Comparison of ENCODE assay signal across 20 cellular contexts in genomic region chr13:32285633-32285965, GRCh38. TPM values are rescaled to one million over a fixed set of nuclear protein-coding genes. Genes with fewer than 3 reads are reported as not detected.
DNase-seq lines count a peak whose midpoint lies in the region; ATAC-seq, FAIRE-seq and TF ChIP-seq lines count a peak whose summit lies in the region.
"Had no signal": no experiment of that assay in that cellular context is flagged by ENCODE, and none has a peak within 500 bp of the region (broad histone marks: within the 10 kb centered on the region; RNA-seq: fewer than 3 reads in every experiment).

No MANE protein-coding gene starts in this region.

- peak overlapping the region; percentile 60; the same call in 1 of the 2 replicates for H3K4me2 ChIP-seq in IMR-90 (ENCODE audit: low read depth, low read length)

- peak overlapping the region; percentile 39; the same call in 1 of the 2 replicates for H2BK20ac ChIP-seq in IMR-90 (ENCODE audit: low read depth, low read length)

- no peak overlapping the region for H4K5ac ChIP-seq in IMR-90 (ENCODE audit: low read depth, low read length)

- H3K4me3 Mint-ChIP-seq in mesothelial cell of epicardium, result no peak overlapping the region
- H3K4me3 Mint-ChIP-seq: dendritic cell treated with granulocyte-macrophage colony-stimulating factor and Interleukin-4, amounts not matched to agents 40 ng/mL and 50 ng/mL, for 4 days had no signal

- in situ Hi-C loops in IMR-90 (cut with MboI; ENCODE audit: low sequenced_read_pairs), result no loop called here

- dilution Hi-C loops in IMR-90 (cut with HindIII; ENCODE audit: low sequenced_read_pairs, unreplicated experiment), result no loop called here

- H3K56ac ChIP-seq in IMR-90 (ENCODE audit: extremely low read depth, insufficient read depth, low read length), result no peak overlapping the region

- H3K36me3 Mint-ChIP-seq in mesothelial cell of epicardium, result peaks cover 2% of the 10 kb centered on the region

- BruUV-seq in IMR-90 (replicated peaks; lab: Mats Ljungman, UMichigan), result no TSS peak

- H3K9me3 Mint-ChIP-seq in mesothelial cell of epicardium, result no peaks in the 10 kb centered on the region
- H3K9me3 Mint-ChIP-seq: dendritic cell treated with granulocyte-macrophage colony-stimulating factor and Interleukin-4, amounts not matched to agents 40 ng/mL and 50 ng/mL, for 4 days had no signal

- H3K4ac ChIP-seq in IMR-90 (ENCODE audit: low read depth, low read length), result no peak overlapping the region

- 0 out of 2 replicates have a peak overlapping the region, but pooled peaks have one; percentile 18 for H3K14ac ChIP-seq in IMR-90 (replicated peaks; ENCODE audit: low read depth, low read length)

- no peak overlapping the region for H3K9ac ChIP-seq in IMR-90 (ENCODE audit: low read depth, low read length)
- no peak overlapping the region for H3K9ac ChIP-seq in skeletal muscle tissue (ENCODE audit: low read depth in 1 of 3, low read length in 3 of 3)

- H4K8ac ChIP-seq in IMR-90 (ENCODE audit: low read depth in 2 of 2, low read length in 2 of 2), result 0 out of 4 replicates have a peak overlapping the region, but pooled peaks of 1 of the 2 experiments have one; percentile 6

- H2AFZ ChIP-seq in IMR-90 (replicated peaks; ENCODE audit: low read length, poor library complexity), result no peak overlapping the region

- peak overlapping the region; percentile 93 for H3K27ac Mint-ChIP-seq in mesothelial cell of epicardium
- H3K27ac Mint-ChIP-seq: dendritic cell treated with granulocyte-macrophage colony-stimulating factor and Interleukin-4, amounts not matched to agents 40 ng/mL and 50 ng/mL, for 4 days had no signal

- no peak overlapping the region for H4K91ac ChIP-seq in IMR-90 (ENCODE audit: insufficient read depth, low read depth, low read length)

- H3K36me3 ChIP-seq in IMR-90 (ENCODE audit: control insufficient read depth, insufficient read depth, low read length) (no peaks in the 10 kb centered on the region), breast epithelium (no peaks in the 10 kb centered on the region), skeletal muscle tissue (ENCODE audit: control insufficient read depth in 3 of 3, insufficient read depth in 3 of 3, low read length in 3 of 3) (peaks cover 2 to 21% (median 19%) of the 10 kb centered on the region in 3 donors)

- no CpG with 5 or more reads among the region's 4 CpGs for WGBS in IMR-90 (ENCODE audit: extremely low coverage in 2 of 2, insufficient read length in 1 of 2), 2 experiments

- H3K9me3 ChIP-seq in IMR-90 (ENCODE audit: control insufficient read depth, insufficient read depth, low read length) (no peaks in the 10 kb centered on the region), breast epithelium (no peaks in the 10 kb centered on the region), skeletal muscle tissue (ENCODE audit: control insufficient read depth in 3 of 3, low read length in 3 of 3) (no peaks in the 10 kb centered on the region)

- H3K4me1 Mint-ChIP-seq in mesothelial cell of epicardium, result peaks cover 32% of the 10 kb centered on the region

- FAIRE-seq in GM12892 (lab: Jason Lieb, UNC), result no peak
- FAIRE-seq: keratinocyte had no signal

- H2BK15ac ChIP-seq in IMR-90 (ENCODE audit: low read depth, low read length), result no peak overlapping the region

- intact Hi-C loops in IMR-90 (cut with micrococcal nuclease) (no loop called here), breast epithelium (cut with DNase I; ENCODE audit: low total_unique reads) (no loop called here)

- no peak overlapping the region for H3K27ac ChIP-seq in IMR-90 (ENCODE audit: insufficient read depth, low read length)
- peak overlapping the region; percentile 76 to 82 for H3K27ac ChIP-seq in breast epithelium
- peak overlapping the region; percentile 16 for H3K27ac ChIP-seq in skeletal muscle tissue (ENCODE audit: low read depth, low read length)
- H3K27ac ChIP-seq: RWPE1 had no signal

- H3K4me3 ChIP-seq in IMR-90 (ENCODE audit: insufficient read depth, low read depth, low read length) (no peak overlapping the region), breast epithelium (no peak overlapping the region), skeletal muscle tissue (ENCODE audit: low read length in 3 of 3) (no peak overlapping the region)

- no peaks in the 10 kb centered on the region for H3K79me1 ChIP-seq in IMR-90 (ENCODE audit: low read depth in 1 of 2, low read length in 2 of 2)

- H3K4me1 ChIP-seq in IMR-90 (ENCODE audit: control insufficient read depth, insufficient read depth, low read length) (peaks cover 3% of the 10 kb centered on the region; the same call in 1 of the 2 replicates), breast epithelium (peaks cover 0 to 12% of the 10 kb centered on the region in 2 donors), skeletal muscle tissue (ENCODE audit: control insufficient read depth in 3 of 3, insufficient read depth in 3 of 3, low read length in 3 of 3) (no peaks in the 10 kb centered on the region)

- H3K27me3 ChIP-seq in IMR-90 (ENCODE audit: control insufficient read depth, insufficient read depth, low read length), result no peaks in the 10 kb centered on the region
- no peaks in the 10 kb centered on the region for H3K27me3 ChIP-seq in breast epithelium
- no peaks in the 10 kb centered on the region for H3K27me3 ChIP-seq in skeletal muscle tissue (ENCODE audit: control insufficient read depth in 3 of 3, insufficient read depth in 3 of 3, low read length in 3 of 3)

- no peak overlapping the region for H2BK5ac ChIP-seq in IMR-90 (ENCODE audit: low read depth, low read length, poor library complexity, severe bottlenecking)

- TF ChIP-seq RAD21 in IMR-90 (IDR thresholded peaks at IDR 0.05; ENCODE audit: low read length), result no peak

- H3K27me3 Mint-ChIP-seq in mesothelial cell of epicardium (ENCODE audit: low read depth), result no peaks in the 10 kb centered on the region
- H3K27me3 Mint-ChIP-seq: dendritic cell treated with granulocyte-macrophage colony-stimulating factor and Interleukin-4, amounts not matched to agents 40 ng/mL and 50 ng/mL, for 4 days had no signal

- POLR2A ChIA-PET in IMR-90 (lab: Charles Lee; ENCODE audit: unreplicated experiment), result no interaction called here

- H3K9me1 ChIP-seq in IMR-90 (ENCODE audit: insufficient read depth, low read length), result no peaks in the 10 kb centered on the region

- TF ChIP-seq CTCF in IMR-90 (conservative IDR thresholded peaks at IDR 0.05; ENCODE audit: low read depth, low read length), result no peak
- TF ChIP-seq CTCF in breast epithelium (IDR thresholded peaks at IDR 0.05), result no peak
- TF ChIP-seq CTCF in mesothelial cell of epicardium (IDR thresholded peaks at IDR 0.05; ENCODE audit: unreplicated experiment), result no peak

- H4K20me1 ChIP-seq in IMR-90 (ENCODE audit: insufficient read depth, low read length), result no peaks in the 10 kb centered on the region

- H2BK120ac ChIP-seq in IMR-90 (ENCODE audit: low read depth, low read length), result peak overlapping the region; percentile 58; the same call in 1 of the 2 replicates

- DNase-seq in IMR-90 (no peak), breast epithelium (ENCODE audit: low spot score in 2 of 2) (no peak), mesothelial cell of epicardium (ENCODE audit: low spot score in 2 of 2, unreplicated experiment in 2 of 2) (no peak), NCI-H526 (lab: John Stamatoyannopoulos, UW) (no peak), amygdala (lab: John Stamatoyannopoulos, UW) (no peak), GM12892 (ENCODE audit: insufficient read length) (no peak)
- DNase-seq: activated CD4-positive, CD25-positive, alpha-beta regulatory T cell; NCI-H1436; NCI-H2171 treated with DMSO at 0.1 percent for 48 hours had no signal

- no peak overlapping the region for H3K18ac ChIP-seq in IMR-90 (ENCODE audit: low read depth, low read length)

- H2AK9ac ChIP-seq in IMR-90 (replicated peaks; ENCODE audit: low read depth, low read length, poor library complexity), result no peak overlapping the region

- TF ChIP-seq POLR2A in IMR-90 (IDR thresholded peaks at IDR 0.05; ENCODE audit: low read depth, low read length) (no peak), breast epithelium (IDR thresholded peaks at IDR 0.05) (no peak), GM12892 (IDR thresholded peaks at IDR 0.05; ENCODE audit: low read depth, low read length) (no peak)

- ATAC-seq in IMR-90 (ENCODE audit: low read depth) (no peak), GM21723 (IDR thresholded peaks at IDR 0.05; ENCODE audit: unreplicated experiment) (no peak)
- ATAC-seq: esophagus mucosa had no signal

- no peak overlapping the region for H3K23ac ChIP-seq in IMR-90 (ENCODE audit: low read depth, low read length)

- CTCF ChIA-PET in IMR-90 (lab: Yijun Ruan, JAX), result no interaction called here

- no peak overlapping the region for H2AK5ac ChIP-seq in IMR-90 (ENCODE audit: low read depth, low read length)

TF ChIP-seq in IMR-90, 13 proteins besides CTCF, POLR2A, EP300 and RAD21 (continues in another document):
- TF ChIP-seq MAZ (IDR thresholded peaks at IDR 0.05; ENCODE audit: borderline replicate concordance, low read depth, low read length), result no peak
- no peak for TF ChIP-seq CEBPB (IDR thresholded peaks at IDR 0.05; ENCODE audit: low read depth, low read length)
- no peak for TF ChIP-seq CHD1 (IDR thresholded peaks at IDR 0.05; ENCODE audit: low read depth, low read length)
- TF ChIP-seq, protein P1, sequence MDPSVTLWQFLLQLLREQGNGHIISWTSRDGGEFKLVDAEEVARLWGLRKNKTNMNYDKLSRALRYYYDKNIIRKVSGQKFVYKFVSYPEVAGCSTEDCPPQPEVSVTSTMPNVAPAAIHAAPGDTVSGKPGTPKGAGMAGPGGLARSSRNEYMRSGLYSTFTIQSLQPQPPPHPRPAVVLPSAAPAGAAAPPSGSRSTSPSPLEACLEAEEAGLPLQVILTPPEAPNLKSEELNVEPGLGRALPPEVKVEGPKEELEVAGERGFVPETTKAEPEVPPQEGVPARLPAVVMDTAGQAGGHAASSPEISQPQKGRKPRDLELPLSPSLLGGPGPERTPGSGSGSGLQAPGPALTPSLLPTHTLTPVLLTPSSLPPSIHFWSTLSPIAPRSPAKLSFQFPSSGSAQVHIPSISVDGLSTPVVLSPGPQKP (IDR thresholded peaks at IDR 0.05; ENCODE audit: borderline replicate concordance, low read depth, low read length), result no peak

RNA-seq across cellular contexts. Expression of gene ZAR1L, which starts 29.6 kb away (rescaled TPM):
- total RNA-seq in IMR-90 (2012; rRNA removed), result not detected in 2 replicates
- not detected in 2 replicates for polyA plus RNA-seq in IMR-90 (2012; rRNA removed)
- not detected in 2 replicates for polyA plus RNA-seq in IMR-90 (2012; cell fraction: cytosol; rRNA removed)
- not detected in 2 replicates for polyA plus RNA-seq in IMR-90 (2012; cell fraction: nucleus; rRNA removed; ENCODE audit: low replicate concordance)
- total RNA-seq in breast epithelium, result not detected
- 0.16 TPM in 1 of 3 replicates, not detected in the others for total RNA-seq in mesothelial cell of epicardium
- not detected for total RNA-seq in skeletal muscle tissue
- polyA plus RNA-seq in GM12892 (2012; ENCODE audit: missing spikeins), result not detected
- total RNA-seq: Calu3; esophagus mucosa; mononuclear cell; pulmonary artery endothelial cell; subcutaneous adipose tissue; T-helper 1 cell treated with Interleukin-12 subunit alpha and Interleukin-12 subunit beta and Interleukin-4 antibody, amounts not matched to agents 30 ng/mL and 1 ng/mL, for 36 hours had no signal
- polyA plus RNA-seq: keratinocyte had no signal

RNA-seq across cellular contexts. Expression of gene BRCA2, which starts 29.7 kb away (rescaled TPM):
- total RNA-seq in IMR-90 (2012; rRNA removed), result 9.7 and 11.7 TPM in 2 replicates
- polyA plus RNA-seq in IMR-90 (2012; rRNA removed), result 2.0 and 2.1 TPM in 2 replicates
- 0.13 and 0.77 TPM in 2 replicates for polyA plus RNA-seq in IMR-90 (2012; cell fraction: cytosol; rRNA removed)
- polyA plus RNA-seq in IMR-90 (2012; cell fraction: nucleus; rRNA removed; ENCODE audit: low replicate concordance), result 0.28 and 3.1 TPM in 2 replicates
- 1 to 10 TPM in 2 of 3 donors, under 1 TPM in 1; 0.98 to 3.5 (median 1.3) TPM for total RNA-seq in breast epithelium
- total RNA-seq in mesothelial cell of epicardium, result 6.5 to 10.3 TPM (median 8.1 TPM) in 3 replicates
- 2.6 TPM for total RNA-seq in skeletal muscle tissue
- polyA plus RNA-seq in GM12892 (2012; ENCODE audit: missing spikeins), result 10.5 TPM
